33 cellular contexts compared by ENCODE assay signal in the genomic region with DNA sequence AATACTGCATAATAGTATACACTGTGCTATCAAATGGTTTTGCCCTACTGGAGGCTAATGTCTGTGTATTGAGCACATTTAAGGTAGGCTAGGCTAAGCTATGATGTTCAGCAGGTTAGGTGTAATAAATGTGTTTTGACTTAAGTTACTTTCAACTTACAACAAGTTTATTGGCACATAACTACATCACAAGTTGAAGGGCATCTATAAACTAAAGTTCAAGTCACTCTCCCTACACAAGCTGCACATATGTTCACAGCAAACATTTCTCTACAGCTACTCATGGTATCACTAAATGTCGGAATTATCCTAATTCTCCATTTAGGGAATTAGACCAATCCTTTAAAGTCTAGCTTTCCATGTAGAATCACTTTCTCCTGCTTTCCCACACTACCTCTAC.
"Had no signal": no experiment of that assay in that cellular context is flagged by ENCODE, and none has a peak within 500 bp of the region (broad histone marks: within the 10 kb centered on the region; RNA-seq: fewer than 3 reads in every experiment).

No MANE protein-coding gene starts in this region.

- H3K9me3 ChIP-seq: ascending aorta, body of pancreas, breast epithelium had no signal

- ATAC-seq: body of pancreas, Right ventricle myocardium inferior had no signal

- H3K4me2 ChIP-seq: PC-9 had no signal

- H3K4me3 ChIP-seq: ascending aorta, body of pancreas, breast epithelium, PC-9 had no signal

- H3K27me3 ChIP-seq: ascending aorta, body of pancreas, breast epithelium had no signal

- H3K27ac ChIP-seq: ascending aorta, body of pancreas, breast epithelium, PC-9, RWPE1, WERI-Rb-1 had no signal

- FAIRE-seq: RCC 7860 had no signal

- H3K4me1 ChIP-seq: body of pancreas, breast epithelium had no signal

- H3K9me3 Mint-ChIP-seq: activated CD4-positive, alpha-beta memory T cell treated with anti-CD3 and anti-CD28 coated beads, Interleukin-2, amount 10 ng/mL, durations not matched to agents 7 days and 5 days; activated naive CD4-positive, alpha-beta T cell treated with anti-CD3 and anti-CD28 coated beads, Interleukin-2, amount 50 U/mL, for 24 hours; activated T-helper 2 cell treated with anti-CD3 and anti-CD28 coated beads, Interferon-gamma antibody, Interleukin-2, Interleukin-4, amounts not matched to agents 10 μg/mL and 5 μg/mL and 100 μg/mL, durations not matched to agents 14 hours and 24 hours and 36 hours had no signal

- H3K27ac Mint-ChIP-seq: activated CD4-positive, alpha-beta memory T cell treated with anti-CD3 and anti-CD28 coated beads, Interleukin-2, amount 10 ng/mL, durations not matched to agents 7 days and 5 days; activated naive CD4-positive, alpha-beta T cell treated with anti-CD3 and anti-CD28 coated beads, Interleukin-2, amount 50 U/mL, for 24 hours; activated naive CD8-positive, alpha-beta T cell treated with anti-CD3 and anti-CD28 coated beads, Interleukin-2, amount 10 ng/mL, durations not matched to agents 7 days and 5 days; activated T-cell treated with anti-CD3 and anti-CD28 coated beads, Interleukin-2, amount 50 U/mL, for 24 hours; activated T-helper 2 cell treated with anti-CD3 and anti-CD28 coated beads, Interferon-gamma antibody, Interleukin-2, Interleukin-4, amounts not matched to agents 10 μg/mL and 5 μg/mL and 100 μg/mL, durations not matched to agents 14 hours and 24 hours and 36 hours had no signal

- H3K4me3 Mint-ChIP-seq: activated CD4-positive, alpha-beta memory T cell treated with anti-CD3 and anti-CD28 coated beads, Interleukin-2, amount 10 ng/mL, durations not matched to agents 7 days and 5 days; activated naive CD4-positive, alpha-beta T cell treated with anti-CD3 and anti-CD28 coated beads, Interleukin-2, amount 50 U/mL, for 24 hours; activated naive CD8-positive, alpha-beta T cell treated with anti-CD3 and anti-CD28 coated beads, Interleukin-2, amount 10 ng/mL, durations not matched to agents 7 days and 5 days; activated T-cell treated with anti-CD3 and anti-CD28 coated beads, Interleukin-2, amount 50 U/mL, for 24 hours had no signal

- DNase-seq: activated CD4-positive, alpha-beta memory T cell treated with anti-CD3 and anti-CD28 coated beads, Interleukin-2, amount 10 ng/mL, durations not matched to agents 7 days and 5 days; activated CD4-positive, alpha-beta T cell treated with anti-CD3 and anti-CD28 coated beads for 1 hour; activated CD4-positive, alpha-beta T cell treated with anti-CD3 and anti-CD28 coated beads for 48 hours; activated CD4-positive, CD25-positive, alpha-beta regulatory T cell; activated gamma-delta T cell; activated naive CD4-positive, alpha-beta T cell treated with Interleukin-2 at 50 U/mL for 16 hours; activated naive CD8-positive, alpha-beta T cell treated with anti-CD3 and anti-CD28 coated beads, Interleukin-2, amount 10 ng/mL, durations not matched to agents 7 days and 5 days; activated T-cell treated with anti-CD3 and anti-CD28 coated beads, Interleukin-2, amount 50 U/mL, for 24 hours; amygdala; body of pancreas; cerebellar nuclear complex; Karpas-422; NCI-H1105; NCI-H1417 treated with DMSO at 0.1 percent for 48 hours; NCI-H1930; NCI-H2081 treated with DMSO at 0.1 percent for 48 hours; NCI-H226; NCI-H446 treated with DMSO at 0.1 percent for 48 hours; NCI-H524; NCI-H69; PC-9; SW 1271; T-helper 1 cell; T-helper 2 cell; T-helper 9 cell; WERI-Rb-1 had no signal

- H3K27me3 Mint-ChIP-seq: activated CD4-positive, alpha-beta memory T cell treated with anti-CD3 and anti-CD28 coated beads, Interleukin-2, amount 10 ng/mL, durations not matched to agents 7 days and 5 days; activated naive CD4-positive, alpha-beta T cell treated with anti-CD3 and anti-CD28 coated beads, Interleukin-2, amount 50 U/mL, for 24 hours; activated naive CD8-positive, alpha-beta T cell treated with anti-CD3 and anti-CD28 coated beads, Interleukin-2, amount 10 ng/mL, durations not matched to agents 7 days and 5 days; activated T-cell treated with anti-CD3 and anti-CD28 coated beads, Interleukin-2, amount 50 U/mL, for 24 hours had no signal

- H2AFZ ChIP-seq: PC-9 had no signal
